ENCODE assay signal across 2 cellular contexts in the genomic region with DNA sequence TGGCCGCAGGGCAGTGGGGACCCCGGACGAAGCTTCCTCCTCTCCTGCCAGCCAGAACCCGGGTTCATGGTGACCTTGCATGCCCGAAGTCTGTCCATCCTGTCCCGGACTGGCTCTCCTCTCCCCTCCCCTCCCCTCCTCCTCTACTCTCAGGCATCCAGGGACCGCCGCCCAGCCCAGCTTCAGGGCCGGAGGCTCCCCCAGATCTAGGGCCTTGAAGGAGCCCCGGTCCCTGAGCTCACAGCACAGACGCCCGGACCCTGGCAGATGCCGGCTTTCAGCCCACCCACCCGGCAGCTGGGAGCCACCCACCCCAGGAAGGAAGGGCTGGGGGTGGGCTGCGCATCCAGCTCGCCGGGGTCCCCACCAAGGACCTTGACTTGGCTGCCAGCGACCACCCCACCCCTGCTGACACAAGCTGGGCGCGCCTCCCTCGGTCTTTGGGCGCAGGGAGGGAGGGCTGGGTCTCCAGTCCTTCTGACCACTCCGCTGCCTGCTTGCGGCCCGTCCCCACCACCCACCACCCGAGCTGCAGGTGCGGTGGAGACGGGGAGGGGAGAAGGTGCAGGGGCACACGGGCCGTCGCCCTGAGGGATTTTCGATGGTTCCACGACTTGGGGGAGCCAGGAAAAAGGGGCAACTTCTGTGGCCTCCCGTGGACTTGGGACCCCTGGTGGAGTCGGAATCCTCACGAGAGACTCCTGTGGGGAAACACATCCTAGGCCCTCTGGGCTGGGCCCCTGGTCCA.
TF ChIP-seq lines count a peak whose summit lies in the region.

No MANE protein-coding gene starts in this region.

TF ChIP-seq in SK-N-SH, 30 proteins besides CTCF, POLR2A, EP300 and RAD21 (continued from another document):
- TF ChIP-seq, protein P1, sequence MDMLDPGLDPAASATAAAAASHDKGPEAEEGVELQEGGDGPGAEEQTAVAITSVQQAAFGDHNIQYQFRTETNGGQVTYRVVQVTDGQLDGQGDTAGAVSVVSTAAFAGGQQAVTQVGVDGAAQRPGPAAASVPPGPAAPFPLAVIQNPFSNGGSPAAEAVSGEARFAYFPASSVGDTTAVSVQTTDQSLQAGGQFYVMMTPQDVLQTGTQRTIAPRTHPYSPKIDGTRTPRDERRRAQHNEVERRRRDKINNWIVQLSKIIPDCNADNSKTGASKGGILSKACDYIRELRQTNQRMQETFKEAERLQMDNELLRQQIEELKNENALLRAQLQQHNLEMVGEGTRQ (IDR thresholded peaks at IDR 0.05; ENCODE audit: borderline replicate concordance, low read depth, low read length) = no peak
- TF ChIP-seq, protein P2, sequence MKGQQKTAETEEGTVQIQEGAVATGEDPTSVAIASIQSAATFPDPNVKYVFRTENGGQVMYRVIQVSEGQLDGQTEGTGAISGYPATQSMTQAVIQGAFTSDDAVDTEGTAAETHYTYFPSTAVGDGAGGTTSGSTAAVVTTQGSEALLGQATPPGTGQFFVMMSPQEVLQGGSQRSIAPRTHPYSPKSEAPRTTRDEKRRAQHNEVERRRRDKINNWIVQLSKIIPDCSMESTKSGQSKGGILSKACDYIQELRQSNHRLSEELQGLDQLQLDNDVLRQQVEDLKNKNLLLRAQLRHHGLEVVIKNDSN (IDR thresholded peaks at IDR 0.05; ENCODE audit: borderline replicate concordance, low read depth) = no peak
- no peak for TF ChIP-seq EZH2phosphoT487 (IDR thresholded peaks at IDR 0.05; ENCODE audit: borderline replicate concordance, low read depth)
- TF ChIP-seq, protein P3, sequence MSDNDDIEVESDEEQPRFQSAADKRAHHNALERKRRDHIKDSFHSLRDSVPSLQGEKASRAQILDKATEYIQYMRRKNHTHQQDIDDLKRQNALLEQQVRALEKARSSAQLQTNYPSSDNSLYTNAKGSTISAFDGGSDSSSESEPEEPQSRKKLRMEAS (IDR thresholded peaks at IDR 0.05; ENCODE audit: low read depth) = no peak
- no peak for TF ChIP-seq NFIC (IDR thresholded peaks at IDR 0.05; ENCODE audit: borderline replicate concordance)
- TF ChIP-seq, protein P4, sequence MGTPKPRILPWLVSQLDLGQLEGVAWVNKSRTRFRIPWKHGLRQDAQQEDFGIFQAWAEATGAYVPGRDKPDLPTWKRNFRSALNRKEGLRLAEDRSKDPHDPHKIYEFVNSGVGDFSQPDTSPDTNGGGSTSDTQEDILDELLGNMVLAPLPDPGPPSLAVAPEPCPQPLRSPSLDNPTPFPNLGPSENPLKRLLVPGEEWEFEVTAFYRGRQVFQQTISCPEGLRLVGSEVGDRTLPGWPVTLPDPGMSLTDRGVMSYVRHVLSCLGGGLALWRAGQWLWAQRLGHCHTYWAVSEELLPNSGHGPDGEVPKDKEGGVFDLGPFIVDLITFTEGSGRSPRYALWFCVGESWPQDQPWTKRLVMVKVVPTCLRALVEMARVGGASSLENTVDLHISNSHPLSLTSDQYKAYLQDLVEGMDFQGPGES (IDR thresholded peaks at IDR 0.05; ENCODE audit: low read depth, low read length) = no peak
- no peak for TF ChIP-seq FOSL2 (IDR thresholded peaks at IDR 0.05; ENCODE audit: borderline replicate concordance, low read depth)
- TF ChIP-seq JUND (IDR thresholded peaks at IDR 0.05) = no peak
- no peak for TF ChIP-seq RXRA (IDR thresholded peaks at IDR 0.05; ENCODE audit: borderline replicate concordance, low read depth)
- no peak for TF ChIP-seq FOXM1 (IDR thresholded peaks at IDR 0.05; ENCODE audit: low read depth)

TF ChIP-seq in SK-N-SH treated with all-trans-retinoic acid at 6 μM for 48 hours, 23 proteins besides CTCF, POLR2A, EP300 and RAD21 (continued from another document):
- TF ChIP-seq, protein P5, sequence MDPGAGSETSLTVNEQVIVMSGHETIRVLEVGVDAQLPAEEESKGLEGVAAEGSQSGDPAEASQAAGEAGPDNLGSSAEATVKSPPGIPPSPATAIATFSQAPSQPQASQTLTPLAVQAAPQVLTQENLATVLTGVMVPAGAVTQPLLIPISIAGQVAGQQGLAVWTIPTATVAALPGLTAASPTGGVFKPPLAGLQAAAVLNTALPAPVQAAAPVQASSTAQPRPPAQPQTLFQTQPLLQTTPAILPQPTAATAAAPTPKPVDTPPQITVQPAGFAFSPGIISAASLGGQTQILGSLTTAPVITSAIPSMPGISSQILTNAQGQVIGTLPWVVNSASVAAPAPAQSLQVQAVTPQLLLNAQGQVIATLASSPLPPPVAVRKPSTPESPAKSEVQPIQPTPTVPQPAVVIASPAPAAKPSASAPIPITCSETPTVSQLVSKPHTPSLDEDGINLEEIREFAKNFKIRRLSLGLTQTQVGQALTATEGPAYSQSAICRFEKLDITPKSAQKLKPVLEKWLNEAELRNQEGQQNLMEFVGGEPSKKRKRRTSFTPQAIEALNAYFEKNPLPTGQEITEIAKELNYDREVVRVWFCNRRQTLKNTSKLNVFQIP (CRISPR knock-in tag; IDR thresholded peaks at IDR 0.05; ENCODE audit: borderline replicate concordance, low read depth) = no peak
- TF ChIP-seq ZC3H10 (CRISPR knock-in tag; IDR thresholded peaks at IDR 0.05) = no peak
- TF ChIP-seq ZFP30 (CRISPR knock-in tag; IDR thresholded peaks at IDR 0.05) = no peak
- TF ChIP-seq, protein P6, sequence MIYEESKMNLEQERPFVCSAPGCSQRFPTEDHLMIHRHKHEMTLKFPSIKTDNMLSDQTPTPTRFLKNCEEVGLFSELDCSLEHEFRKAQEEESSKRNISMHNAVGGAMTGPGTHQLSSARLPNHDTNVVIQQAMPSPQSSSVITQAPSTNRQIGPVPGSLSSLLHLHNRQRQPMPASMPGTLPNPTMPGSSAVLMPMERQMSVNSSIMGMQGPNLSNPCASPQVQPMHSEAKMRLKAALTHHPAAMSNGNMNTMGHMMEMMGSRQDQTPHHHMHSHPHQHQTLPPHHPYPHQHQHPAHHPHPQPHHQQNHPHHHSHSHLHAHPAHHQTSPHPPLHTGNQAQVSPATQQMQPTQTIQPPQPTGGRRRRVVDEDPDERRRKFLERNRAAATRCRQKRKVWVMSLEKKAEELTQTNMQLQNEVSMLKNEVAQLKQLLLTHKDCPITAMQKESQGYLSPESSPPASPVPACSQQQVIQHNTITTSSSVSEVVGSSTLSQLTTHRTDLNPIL (CRISPR knock-in tag; IDR thresholded peaks at IDR 0.05; ENCODE audit: low read depth) = no peak
- no peak for TF ChIP-seq SNAI2 (CRISPR knock-in tag; IDR thresholded peaks at IDR 0.05)
- TF ChIP-seq PPARA (CRISPR knock-in tag; IDR thresholded peaks at IDR 0.05; ENCODE audit: borderline replicate concordance) = no peak
- TF ChIP-seq, protein P7, sequence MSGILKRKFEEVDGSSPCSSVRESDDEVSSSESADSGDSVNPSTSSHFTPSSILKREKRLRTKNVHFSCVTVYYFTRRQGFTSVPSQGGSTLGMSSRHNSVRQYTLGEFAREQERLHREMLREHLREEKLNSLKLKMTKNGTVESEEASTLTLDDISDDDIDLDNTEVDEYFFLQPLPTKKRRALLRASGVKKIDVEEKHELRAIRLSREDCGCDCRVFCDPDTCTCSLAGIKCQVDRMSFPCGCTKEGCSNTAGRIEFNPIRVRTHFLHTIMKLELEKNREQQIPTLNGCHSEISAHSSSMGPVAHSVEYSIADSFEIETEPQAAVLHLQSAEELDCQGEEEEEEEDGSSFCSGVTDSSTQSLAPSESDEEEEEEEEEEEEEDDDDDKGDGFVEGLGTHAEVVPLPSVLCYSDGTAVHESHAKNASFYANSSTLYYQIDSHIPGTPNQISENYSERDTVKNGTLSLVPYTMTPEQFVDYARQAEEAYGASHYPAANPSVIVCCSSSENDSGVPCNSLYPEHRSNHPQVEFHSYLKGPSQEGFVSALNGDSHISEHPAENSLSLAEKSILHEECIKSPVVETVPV (CRISPR knock-in tag; IDR thresholded peaks at IDR 0.05) = no peak
- no peak for TF ChIP-seq ZNF8 (CRISPR knock-in tag; IDR thresholded peaks at IDR 0.05)
- no peak for TF ChIP-seq TCF4 (CRISPR knock-in tag; IDR thresholded peaks at IDR 0.05; ENCODE audit: borderline replicate concordance)
- no peak for TF ChIP-seq OSR1 (CRISPR knock-in tag; IDR thresholded peaks at IDR 0.05)
- no peak for TF ChIP-seq GLIS3 (CRISPR knock-in tag; IDR thresholded peaks at IDR 0.05)
